16 cellular contexts compared by ENCODE assay signal in the genomic region with DNA sequence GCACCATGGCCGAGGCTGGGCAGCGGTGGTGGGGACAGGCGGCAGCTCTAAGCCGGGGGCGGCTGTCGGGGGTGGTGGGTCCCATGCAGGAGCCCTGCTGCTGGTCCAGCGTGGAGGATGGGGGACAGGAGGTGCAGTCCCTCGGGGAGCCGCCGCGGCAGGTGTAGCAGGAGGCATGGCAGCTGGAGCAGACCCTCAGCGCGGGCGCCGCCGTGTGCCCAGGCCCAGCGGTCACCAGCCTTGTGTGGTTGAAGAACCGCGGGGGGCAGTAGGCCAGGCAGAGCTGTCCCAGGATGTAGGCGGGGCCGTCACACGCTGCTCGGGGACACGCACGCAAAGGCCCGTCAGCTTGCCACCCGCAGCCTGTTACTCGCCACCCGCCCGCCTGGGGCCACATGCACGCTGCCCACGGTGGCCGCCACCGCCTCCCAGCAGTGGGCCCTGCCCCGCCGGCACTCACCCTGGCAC. TPM values are rescaled to one million over a fixed set of nuclear protein-coding genes. Genes with fewer than 3 reads are reported as not detected.
"Had no signal": no experiment of that assay in that cellular context is flagged by ENCODE, and none has a peak within 500 bp of the region (broad histone marks: within the 10 kb centered on the region; RNA-seq: fewer than 3 reads in every experiment).

No MANE protein-coding gene starts in this region.

- DNase-seq: activated CD4-positive, alpha-beta memory T cell treated with anti-CD3 and anti-CD28 coated beads, Interleukin-2, amount 10 ng/mL, durations not matched to agents 7 days and 5 days; activated CD4-positive, alpha-beta T cell treated with anti-CD3 and anti-CD28 coated beads for 4 hours; activated T-cell treated with anti-CD3 and anti-CD28 coated beads, Interleukin-2, amount 50 U/mL, for 72 hours; effector CD8-positive, alpha-beta T cell; foreskin fibroblast; hippocampal formation; nephron progenitor cell; stimulated activated CD4-positive, alpha-beta T cell treated with anti-CD3 and anti-CD28 coated beads, Interleukin-2, amount 100 ng/mL, for 48 hours; stimulated activated naive B cell treated with anti-CD40 and anti-IgM and Interleukin-4, amounts not matched to agents 10 μg/mL and 1 μg/mL and 100 μg/mL, for 72 hours had no signal

- H3K9me3 Mint-ChIP-seq: activated CD4-positive, alpha-beta memory T cell treated with anti-CD3 and anti-CD28 coated beads, Interleukin-2, amount 10 ng/mL, durations not matched to agents 7 days and 5 days; activated T-cell treated with anti-CD3 and anti-CD28 coated beads, Interleukin-2, amount 50 U/mL, for 72 hours; nephron progenitor cell; stimulated activated naive B cell treated with anti-CD40 and anti-IgM and Interleukin-4, amounts not matched to agents 10 μg/mL and 1 μg/mL and 100 μg/mL, for 72 hours; WTC11 had no signal

- H3K9me3 ChIP-seq: left lung, ovary, tibial nerve had no signal

- H3K4me3 Mint-ChIP-seq: activated CD4-positive, alpha-beta memory T cell treated with anti-CD3 and anti-CD28 coated beads, Interleukin-2, amount 10 ng/mL, durations not matched to agents 7 days and 5 days; activated T-cell treated with anti-CD3 and anti-CD28 coated beads, Interleukin-2, amount 50 U/mL, for 72 hours; nephron progenitor cell; stimulated activated naive B cell treated with anti-CD40 and anti-IgM and Interleukin-4, amounts not matched to agents 10 μg/mL and 1 μg/mL and 100 μg/mL, for 72 hours; WTC11 had no signal

- H3K27ac ChIP-seq: left lung, ovary, tibial nerve had no signal

- H3K4me3 ChIP-seq: left lung, ovary, tibial nerve had no signal

- H3K36me3 ChIP-seq: ovary had no signal

- H3K27ac Mint-ChIP-seq: activated CD4-positive, alpha-beta memory T cell treated with anti-CD3 and anti-CD28 coated beads, Interleukin-2, amount 10 ng/mL, durations not matched to agents 7 days and 5 days; activated T-cell treated with anti-CD3 and anti-CD28 coated beads, Interleukin-2, amount 50 U/mL, for 72 hours; nephron progenitor cell; stimulated activated naive B cell treated with anti-CD40 and anti-IgM and Interleukin-4, amounts not matched to agents 10 μg/mL and 1 μg/mL and 100 μg/mL, for 72 hours; WTC11 had no signal

- H3K27me3 ChIP-seq: left lung, ovary, tibial nerve had no signal

- ATAC-seq: activated T-cell treated with anti-CD3 and anti-CD28 coated beads, Interleukin-2, amount 50 U/mL, for 72 hours; left lung; stimulated activated naive B cell treated with anti-CD40 and anti-IgM and Interleukin-4, amounts not matched to agents 10 μg/mL and 1 μg/mL and 100 μg/mL, for 72 hours; WTC11 had no signal

- H3K27me3 Mint-ChIP-seq: activated CD4-positive, alpha-beta memory T cell treated with anti-CD3 and anti-CD28 coated beads, Interleukin-2, amount 10 ng/mL, durations not matched to agents 7 days and 5 days; stimulated activated naive B cell treated with anti-CD40 and anti-IgM and Interleukin-4, amounts not matched to agents 10 μg/mL and 1 μg/mL and 100 μg/mL, for 72 hours had no signal

- FAIRE-seq: endothelial cell of umbilical vein, keratinocyte, TTC549 had no signal

RNA-seq across cellular contexts. Expression of a gene that starts 30.9 kb away (rescaled TPM):
- total RNA-seq: endothelial cell of umbilical vein had no signal
